ENCODE assay signal across 34 cellular contexts in genomic region chr3:143041901-143042300, GRCh38.
"Had no signal": no experiment of that assay in that cellular context is flagged by ENCODE, and none has a peak within 500 bp of the region (broad histone marks: within the 10 kb centered on the region; RNA-seq: fewer than 3 reads in every experiment).

No MANE protein-coding gene starts in this region.

- H3K4me1 ChIP-seq: adrenal gland, gastroesophageal sphincter, left ventricle myocardium inferior, prostate gland, suprapubic skin, tibial nerve had no signal

- DNase-seq: activated CD4-positive, alpha-beta memory T cell treated with anti-CD3 and anti-CD28 coated beads for 36 hours; activated CD4-positive, alpha-beta T cell treated with anti-CD3 and anti-CD28 coated beads, Interleukin-2, amount 10 ng/mL, durations not matched to agents 24 days and 14 days; activated CD4-positive, CD25-positive, alpha-beta regulatory T cell treated with anti-CD3 and anti-CD28 coated beads, Interleukin-2, amount 50 U/mL, for 72 hours; activated CD8-positive, alpha-beta memory T cell treated with anti-CD3 and anti-CD28 coated beads, Interleukin-2, amount 50 U/mL, for 4 hours; activated effector memory CD4-positive, alpha-beta T cell treated with anti-CD3 and anti-CD28 coated beads, Interleukin-2, amount 50 U/mL, for 16 hours; activated naive CD4-positive, alpha-beta T cell treated with anti-CD3 and anti-CD28 coated beads for 36 hours; activated naive CD8-positive, alpha-beta T cell treated with anti-CD3 and anti-CD28 coated beads for 36 hours; activated T-cell treated with anti-CD3 and anti-CD28 coated beads, Interleukin-2, amount 50 U/mL, for 1 hour; adrenal gland; aorta; cerebellar nuclear complex; effector memory CD8-positive, alpha-beta T cell; left ventricle myocardium inferior; mammary epithelial cell; naive B cell; nephron progenitor cell; ovary; stimulated activated CD4-positive, alpha-beta T cell treated with anti-CD3 and anti-CD28 coated beads, Interleukin-15, amount 100 ng/mL, for 24 hours; stimulated activated CD4-positive, alpha-beta T cell treated with anti-CD3 and anti-CD28 coated beads, Interleukin-2, amount 100 ng/mL, for 24 hours; stimulated activated naive CD4-positive, alpha-beta T cell; SW 1271; T1000; WERI-Rb-1 had no signal

- H3K9me3 Mint-ChIP-seq: activated CD4-positive, alpha-beta memory T cell treated with anti-CD3 and anti-CD28 coated beads for 36 hours; activated CD4-positive, alpha-beta T cell treated with anti-CD3 and anti-CD28 coated beads, Interleukin-2, amount 10 ng/mL, durations not matched to agents 24 days and 14 days; activated naive CD4-positive, alpha-beta T cell treated with anti-CD3 and anti-CD28 coated beads for 36 hours; activated naive CD8-positive, alpha-beta T cell treated with anti-CD3 and anti-CD28 coated beads for 36 hours; activated T-helper 1 cell treated with anti-CD3 and anti-CD28 coated beads, Interleukin-12 subunit alpha, Interleukin-12 subunit beta, Interleukin-2, Interleukin-4 antibody, amounts not matched to agents 30 ng/mL and 10 ng/mL and 1 ng/mL, durations not matched to agents 14 hours and 24 hours and 36 hours; brain; effector memory CD8-positive, alpha-beta T cell; mesothelial cell of epicardium; naive B cell; T-helper 1 cell treated with Interleukin-12 subunit alpha and Interleukin-12 subunit beta and Interleukin-4 antibody, amounts not matched to agents 30 μg/mL and 1 μg/mL, for 36 hours had no signal

- H3K27ac Mint-ChIP-seq: activated CD4-positive, alpha-beta memory T cell treated with anti-CD3 and anti-CD28 coated beads for 36 hours; activated CD4-positive, alpha-beta T cell treated with anti-CD3 and anti-CD28 coated beads, Interleukin-2, amount 10 ng/mL, durations not matched to agents 24 days and 14 days; activated naive CD4-positive, alpha-beta T cell treated with anti-CD3 and anti-CD28 coated beads for 36 hours; activated naive CD8-positive, alpha-beta T cell treated with anti-CD3 and anti-CD28 coated beads for 36 hours; activated T-helper 1 cell treated with anti-CD3 and anti-CD28 coated beads, Interleukin-12 subunit alpha, Interleukin-12 subunit beta, Interleukin-2, Interleukin-4 antibody, amounts not matched to agents 30 ng/mL and 10 ng/mL and 1 ng/mL, durations not matched to agents 14 hours and 24 hours and 36 hours; brain; effector memory CD8-positive, alpha-beta T cell; mesothelial cell of epicardium; naive B cell; nephron progenitor cell; T-helper 1 cell treated with Interleukin-12 subunit alpha and Interleukin-12 subunit beta and Interleukin-4 antibody, amounts not matched to agents 30 μg/mL and 1 μg/mL, for 36 hours had no signal

- H3K4me3 ChIP-seq: adrenal gland, cardiac muscle cell, coronary artery, gastroesophageal sphincter, hepatocyte, left ventricle myocardium inferior, ovary, prostate gland, suprapubic skin, tibial nerve had no signal

- ATAC-seq: effector memory CD8-positive, alpha-beta T cell; gastroesophageal sphincter had no signal

- H3K27me3 ChIP-seq: adrenal gland, cardiac muscle cell, gastroesophageal sphincter, hepatocyte, ovary, suprapubic skin, tibial nerve had no signal

- H3K9me3 ChIP-seq: gastroesophageal sphincter, left ventricle myocardium inferior, ovary, prostate gland, suprapubic skin, tibial nerve had no signal

- H3K27me3 Mint-ChIP-seq: activated CD4-positive, alpha-beta memory T cell treated with anti-CD3 and anti-CD28 coated beads for 36 hours; activated CD4-positive, alpha-beta T cell treated with anti-CD3 and anti-CD28 coated beads, Interleukin-2, amount 10 ng/mL, durations not matched to agents 24 days and 14 days; activated naive CD8-positive, alpha-beta T cell treated with anti-CD3 and anti-CD28 coated beads for 36 hours; brain; effector memory CD8-positive, alpha-beta T cell; naive B cell had no signal

- H3K4me3 Mint-ChIP-seq: activated CD4-positive, alpha-beta memory T cell treated with anti-CD3 and anti-CD28 coated beads for 36 hours; activated CD4-positive, alpha-beta T cell treated with anti-CD3 and anti-CD28 coated beads, Interleukin-2, amount 10 ng/mL, durations not matched to agents 24 days and 14 days; activated naive CD4-positive, alpha-beta T cell treated with anti-CD3 and anti-CD28 coated beads for 36 hours; activated naive CD8-positive, alpha-beta T cell treated with anti-CD3 and anti-CD28 coated beads for 36 hours; activated T-helper 1 cell treated with anti-CD3 and anti-CD28 coated beads, Interleukin-12 subunit alpha, Interleukin-12 subunit beta, Interleukin-2, Interleukin-4 antibody, amounts not matched to agents 30 ng/mL and 10 ng/mL and 1 ng/mL, durations not matched to agents 14 hours and 24 hours and 36 hours; brain; effector memory CD8-positive, alpha-beta T cell; mesothelial cell of epicardium; naive B cell; nephron progenitor cell; T-helper 1 cell treated with Interleukin-12 subunit alpha and Interleukin-12 subunit beta and Interleukin-4 antibody, amounts not matched to agents 30 μg/mL and 1 μg/mL, for 36 hours had no signal

- H3K36me3 ChIP-seq: ovary, prostate gland had no signal

- H3K4me1 Mint-ChIP-seq: activated naive CD8-positive, alpha-beta T cell treated with anti-CD3 and anti-CD28 coated beads for 36 hours; mesothelial cell of epicardium; naive B cell; nephron progenitor cell had no signal

- H3K27ac ChIP-seq: adrenal gland, cardiac muscle cell, coronary artery, gastroesophageal sphincter, hepatocyte, left ventricle myocardium inferior, ovary, prostate gland, suprapubic skin, tibial nerve, WERI-Rb-1 had no signal
